38 cellular contexts compared by ENCODE assay signal in the genomic region with DNA sequence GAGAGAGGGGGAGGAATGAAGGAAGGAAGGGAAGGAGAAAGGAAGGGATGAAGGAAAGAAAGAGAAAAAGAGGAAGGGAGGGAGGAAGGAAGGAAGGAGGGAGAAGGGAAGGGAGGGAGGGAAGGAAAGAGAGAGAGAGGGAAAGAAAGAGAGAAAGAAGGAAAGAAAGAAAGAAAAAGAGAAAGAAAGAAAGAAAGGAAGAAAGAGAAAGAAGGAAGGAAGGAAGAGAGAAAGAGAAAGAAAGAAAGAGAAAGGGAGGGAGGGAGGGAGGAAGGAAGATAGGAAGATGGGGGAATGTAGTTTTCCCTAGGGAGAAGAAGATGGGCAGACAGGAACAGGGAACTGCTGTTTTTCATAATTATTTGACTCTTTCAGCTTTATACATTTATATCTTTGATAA.
"Had no signal": no experiment of that assay in that cellular context is flagged by ENCODE, and none has a peak within 500 bp of the region (broad histone marks: within the 10 kb centered on the region; RNA-seq: fewer than 3 reads in every experiment).

No MANE protein-coding gene starts in this region.

- H3K9me3 Mint-ChIP-seq: activated naive CD4-positive, alpha-beta T cell treated with anti-CD3 and anti-CD28 coated beads for 36 hours; activated naive CD4-positive, alpha-beta T cell treated with anti-CD3 and anti-CD28 coated beads, Interleukin-2, amount 10 ng/mL, durations not matched to agents 7 days and 5 days; activated naive CD4-positive, alpha-beta T cell treated with anti-CD3 and anti-CD28 coated beads, Interleukin-2, amount 50 U/mL, for 24 hours; activated naive CD4-positive, alpha-beta T cell treated with anti-CD3 and anti-CD28 coated beads, Interleukin-2, amount 50 U/mL, for 72 hours; activated naive CD8-positive, alpha-beta T cell treated with anti-CD3 and anti-CD28 coated beads for 36 hours; activated naive CD8-positive, alpha-beta T cell treated with anti-CD3 and anti-CD28 coated beads, Interleukin-2, amount 10 ng/mL, durations not matched to agents 7 days and 5 days; activated naive CD8-positive, alpha-beta T cell treated with anti-CD3 and anti-CD28 coated beads, Interleukin-2, amount 50 U/mL, for 24 hours; activated T-cell treated with anti-CD3 and anti-CD28 coated beads, Interleukin-2, amount 50 U/mL, for 24 hours; activated T-cell treated with anti-CD3 and anti-CD28 coated beads, Interleukin-2, amount 50 U/mL, for 4 hours; activated T-cell treated with anti-CD3 and anti-CD28 coated beads, Interleukin-2, amount 50 U/mL, for 72 hours; activated T-helper 1 cell treated with anti-CD3 and anti-CD28 coated beads, Interleukin-12 subunit alpha, Interleukin-12 subunit beta, Interleukin-2, Interleukin-4 antibody, amounts not matched to agents 30 ng/mL and 10 ng/mL and 1 ng/mL, durations not matched to agents 14 hours and 24 hours and 36 hours; activated T-helper 17 cell treated with anti-CD3 and anti-CD28 coated beads, Interleukin-2, amount 50 U/mL, for 72 hours; activated T-helper 2 cell treated with anti-CD3 and anti-CD28 coated beads, Interferon-gamma antibody, Interleukin-2, Interleukin-4, amounts not matched to agents 10 μg/mL and 5 μg/mL and 100 μg/mL, durations not matched to agents 14 hours and 24 hours and 36 hours; brain; central memory CD8-positive, alpha-beta T cell had no signal

- DNase-seq: activated effector memory CD4-positive, alpha-beta T cell treated with anti-CD3 and anti-CD28 coated beads, Interleukin-2, amount 50 U/mL, for 16 hours; activated effector memory CD4-positive, alpha-beta T cell treated with Interleukin-2 at 50 U/mL for 16 hours; activated gamma-delta T cell; activated gamma-delta T cell treated with Interleukin-2 at 50 U/mL for 16 hours; activated naive CD4-positive, alpha-beta T cell; activated naive CD4-positive, alpha-beta T cell treated with anti-CD3 and anti-CD28 coated beads for 36 hours; activated naive CD4-positive, alpha-beta T cell treated with anti-CD3 and anti-CD28 coated beads, Interleukin-2, amount 10 ng/mL, durations not matched to agents 7 days and 5 days; activated naive CD4-positive, alpha-beta T cell treated with anti-CD3 and anti-CD28 coated beads, Interleukin-2, amount 50 U/mL, for 16 hours; activated naive CD4-positive, alpha-beta T cell treated with Interleukin-2 at 50 U/mL for 16 hours; activated naive CD8-positive, alpha-beta T cell treated with anti-CD3 and anti-CD28 coated beads for 36 hours; activated naive CD8-positive, alpha-beta T cell treated with anti-CD3 and anti-CD28 coated beads, Interleukin-2, amount 10 ng/mL, durations not matched to agents 7 days and 5 days; activated naive CD8-positive, alpha-beta T cell treated with anti-CD3 and anti-CD28 coated beads, Interleukin-2, amount 50 U/mL, for 24 hours; activated T-cell treated with anti-CD3 and anti-CD28 coated beads for 4 hours; activated T-cell treated with anti-CD3 and anti-CD28 coated beads, Interleukin-2, amount 50 U/mL, for 1 hour; activated T-cell treated with anti-CD3 and anti-CD28 coated beads, Interleukin-2, amount 50 U/mL, for 24 hours; activated T-cell treated with anti-CD3 and anti-CD28 coated beads, Interleukin-2, amount 50 U/mL, for 4 hours; activated T-cell treated with anti-CD3 and anti-CD28 coated beads, Interleukin-2, amount 50 U/mL, for 48 hours; activated T-cell treated with anti-CD3 and anti-CD28 coated beads, Interleukin-2, amount 50 U/mL, for 72 hours; adrenal gland; amniotic stem cell; anterior cingulate cortex; aorta; body of pancreas; brain microvascular endothelial cell; caudate nucleus; central memory CD4-positive, alpha-beta T cell; cerebellar nuclear complex had no signal

- H3K9me3 ChIP-seq: adrenal gland, ascending aorta, body of pancreas, breast epithelium had no signal

- H3K27ac Mint-ChIP-seq: activated naive CD4-positive, alpha-beta T cell treated with anti-CD3 and anti-CD28 coated beads for 36 hours; activated naive CD4-positive, alpha-beta T cell treated with anti-CD3 and anti-CD28 coated beads, Interleukin-2, amount 10 ng/mL, durations not matched to agents 7 days and 5 days; activated naive CD4-positive, alpha-beta T cell treated with anti-CD3 and anti-CD28 coated beads, Interleukin-2, amount 50 U/mL, for 24 hours; activated naive CD8-positive, alpha-beta T cell; activated naive CD8-positive, alpha-beta T cell treated with anti-CD3 and anti-CD28 coated beads for 36 hours; activated naive CD8-positive, alpha-beta T cell treated with anti-CD3 and anti-CD28 coated beads, Interleukin-2, amount 10 ng/mL, durations not matched to agents 7 days and 5 days; activated naive CD8-positive, alpha-beta T cell treated with anti-CD3 and anti-CD28 coated beads, Interleukin-2, amount 50 U/mL, for 24 hours; activated T-cell treated with anti-CD3 and anti-CD28 coated beads, Interleukin-2, amount 50 U/mL, for 24 hours; activated T-helper 1 cell treated with anti-CD3 and anti-CD28 coated beads, Interleukin-12 subunit alpha, Interleukin-12 subunit beta, Interleukin-2, Interleukin-4 antibody, amounts not matched to agents 30 ng/mL and 10 ng/mL and 1 ng/mL, durations not matched to agents 14 hours and 24 hours and 36 hours; activated T-helper 17 cell treated with anti-CD3 and anti-CD28 coated beads, Interleukin-2, amount 50 U/mL, for 72 hours; activated T-helper 2 cell treated with anti-CD3 and anti-CD28 coated beads, Interferon-gamma antibody, Interleukin-2, Interleukin-4, amounts not matched to agents 10 μg/mL and 5 μg/mL and 100 μg/mL, durations not matched to agents 14 hours and 24 hours and 36 hours had no signal

- H3K36me3 ChIP-seq: adrenal gland, ascending aorta, brain microvascular endothelial cell, breast epithelium, cardiac muscle cell had no signal

- H3K4me3 ChIP-seq: adrenal gland, ascending aorta, body of pancreas, breast epithelium, cardiac muscle cell had no signal

- H3K4me1 Mint-ChIP-seq: activated naive CD4-positive, alpha-beta T cell treated with anti-CD3 and anti-CD28 coated beads, Interleukin-2, amount 10 ng/mL, durations not matched to agents 7 days and 5 days; activated naive CD4-positive, alpha-beta T cell treated with anti-CD3 and anti-CD28 coated beads, Interleukin-2, amount 50 U/mL, for 24 hours; activated naive CD8-positive, alpha-beta T cell treated with anti-CD3 and anti-CD28 coated beads for 36 hours; activated naive CD8-positive, alpha-beta T cell treated with anti-CD3 and anti-CD28 coated beads, Interleukin-2, amount 10 ng/mL, durations not matched to agents 7 days and 5 days; activated naive CD8-positive, alpha-beta T cell treated with anti-CD3 and anti-CD28 coated beads, Interleukin-2, amount 50 U/mL, for 24 hours; activated T-helper 17 cell treated with anti-CD3 and anti-CD28 coated beads, Interleukin-2, amount 50 U/mL, for 72 hours; central memory CD8-positive, alpha-beta T cell had no signal

- H3K27me3 ChIP-seq: adrenal gland, ascending aorta, body of pancreas, brain microvascular endothelial cell, breast epithelium, cardiac muscle cell had no signal

- H3K27me3 Mint-ChIP-seq: activated naive CD8-positive, alpha-beta T cell; activated naive CD8-positive, alpha-beta T cell treated with anti-CD3 and anti-CD28 coated beads, Interleukin-2, amount 50 U/mL, for 24 hours; activated T-helper 17 cell treated with anti-CD3 and anti-CD28 coated beads, Interleukin-2, amount 50 U/mL, for 72 hours; brain; central memory CD8-positive, alpha-beta T cell had no signal

- H3K36me3 Mint-ChIP-seq: activated naive CD4-positive, alpha-beta T cell treated with anti-CD3 and anti-CD28 coated beads, Interleukin-2, amount 10 ng/mL, durations not matched to agents 7 days and 5 days; activated naive CD4-positive, alpha-beta T cell treated with anti-CD3 and anti-CD28 coated beads, Interleukin-2, amount 50 U/mL, for 24 hours; activated naive CD4-positive, alpha-beta T cell treated with anti-CD3 and anti-CD28 coated beads, Interleukin-2, amount 50 U/mL, for 72 hours; activated naive CD8-positive, alpha-beta T cell; activated naive CD8-positive, alpha-beta T cell treated with anti-CD3 and anti-CD28 coated beads for 36 hours; activated naive CD8-positive, alpha-beta T cell treated with anti-CD3 and anti-CD28 coated beads, Interleukin-2, amount 10 ng/mL, durations not matched to agents 7 days and 5 days; brain had no signal

- H3K4me1 ChIP-seq: adrenal gland, ascending aorta, breast epithelium had no signal

- H3K27ac ChIP-seq: adrenal gland, ascending aorta, body of pancreas, brain microvascular endothelial cell, breast epithelium, cardiac muscle cell had no signal

- H3K4me3 Mint-ChIP-seq: activated naive CD4-positive, alpha-beta T cell treated with anti-CD3 and anti-CD28 coated beads for 36 hours; activated naive CD4-positive, alpha-beta T cell treated with anti-CD3 and anti-CD28 coated beads, Interleukin-2, amount 10 ng/mL, durations not matched to agents 7 days and 5 days; activated naive CD4-positive, alpha-beta T cell treated with anti-CD3 and anti-CD28 coated beads, Interleukin-2, amount 50 U/mL, for 24 hours; activated naive CD8-positive, alpha-beta T cell; activated naive CD8-positive, alpha-beta T cell treated with anti-CD3 and anti-CD28 coated beads for 36 hours; activated naive CD8-positive, alpha-beta T cell treated with anti-CD3 and anti-CD28 coated beads, Interleukin-2, amount 10 ng/mL, durations not matched to agents 7 days and 5 days; activated naive CD8-positive, alpha-beta T cell treated with anti-CD3 and anti-CD28 coated beads, Interleukin-2, amount 50 U/mL, for 24 hours; activated T-cell treated with anti-CD3 and anti-CD28 coated beads, Interleukin-2, amount 50 U/mL, for 24 hours; activated T-cell treated with anti-CD3 and anti-CD28 coated beads, Interleukin-2, amount 50 U/mL, for 4 hours; activated T-cell treated with anti-CD3 and anti-CD28 coated beads, Interleukin-2, amount 50 U/mL, for 72 hours; activated T-helper 1 cell treated with anti-CD3 and anti-CD28 coated beads, Interleukin-12 subunit alpha, Interleukin-12 subunit beta, Interleukin-2, Interleukin-4 antibody, amounts not matched to agents 30 ng/mL and 10 ng/mL and 1 ng/mL, durations not matched to agents 14 hours and 24 hours and 36 hours; activated T-helper 17 cell treated with anti-CD3 and anti-CD28 coated beads, Interleukin-2, amount 50 U/mL, for 72 hours; brain; central memory CD8-positive, alpha-beta T cell had no signal

- ATAC-seq: activated naive CD4-positive, alpha-beta T cell treated with anti-CD3 and anti-CD28 coated beads, Interleukin-2, amount 50 U/mL, for 72 hours; activated naive CD8-positive, alpha-beta T cell treated with anti-CD3 and anti-CD28 coated beads, Interleukin-2, amount 50 U/mL, for 24 hours; activated T-cell treated with anti-CD3 and anti-CD28 coated beads, Interleukin-2, amount 50 U/mL, for 4 hours; activated T-cell treated with anti-CD3 and anti-CD28 coated beads, Interleukin-2, amount 50 U/mL, for 72 hours; activated T-helper 17 cell treated with anti-CD3 and anti-CD28 coated beads, Interleukin-2, amount 50 U/mL, for 72 hours; body of pancreas had no signal
